Comparison of ENCODE assay signal across 8 cellular contexts in genomic region chr1:32291708-32292508, GRCh38. TPM values are rescaled to one million over a fixed set of nuclear protein-coding genes. Genes with fewer than 3 reads are reported as not detected.
DNase-seq lines count a peak whose midpoint lies in the region; ATAC-seq, FAIRE-seq and TF ChIP-seq lines count a peak whose summit lies in the region.

Gene HDAC1 (plus strand): TSS chr1:32292083. CDS start chr1:32292170, 87 bp downstream.

- H3K27ac ChIP-seq in astrocyte (ENCODE audit: low read depth, low read length), result peak within 1 kb of the TSS; percentile 70
- peak within 1 kb of the TSS; percentile 78 for H3K27ac ChIP-seq in rectal smooth muscle tissue (ENCODE audit: low read depth, low read length)
- H3K27ac ChIP-seq in vagina, result peak within 1 kb of the TSS; percentile 91

- H3K27me3 Mint-ChIP-seq in astrocyte (ENCODE audit: low read depth, unreplicated experiment), result no peaks in the 10 kb centered on the region

- H3K27me3 ChIP-seq in astrocyte (ENCODE audit: insufficient read depth, low read length) (no peaks in the 10 kb centered on the region), rectal smooth muscle tissue (ENCODE audit: control insufficient read depth, insufficient read depth, low read length) (no peaks in the 10 kb centered on the region), vagina (no peaks in the 10 kb centered on the region)

- no peaks in the 10 kb centered on the region for H3K36me3 ChIP-seq in astrocyte (ENCODE audit: insufficient read depth, low read length)
- H3K36me3 ChIP-seq in rectal smooth muscle tissue (ENCODE audit: control insufficient read depth, insufficient read depth, low read length), result no peaks in the 10 kb centered on the region
- H3K36me3 ChIP-seq in vagina, result no peaks in the 10 kb centered on the region

- no peaks in the 10 kb centered on the region for H3K9me3 Mint-ChIP-seq in astrocyte (ENCODE audit: unreplicated experiment)

- peak within 1 kb of the TSS; percentile 86 for H3K4me2 ChIP-seq in astrocyte (ENCODE audit: low read length)

- FAIRE-seq in astrocyte (lab: Jason Lieb, UNC), result no peak

- peak in 1 of 2 donors; percentile 46 for TF ChIP-seq POLR2A in vagina (IDR thresholded peaks at IDR 0.05)

- peaks cover 7% of the 10 kb centered on the region for H3K4me1 Mint-ChIP-seq in astrocyte (ENCODE audit: low read depth, unreplicated experiment)

- peaks cover 47% of the 10 kb centered on the region for H3K79me2 ChIP-seq in astrocyte (ENCODE audit: insufficient read depth, low read length)

- no peaks in the 10 kb centered on the region for H3K9me3 ChIP-seq in astrocyte (ENCODE audit: insufficient read depth, low read depth, low read length)
- no peaks in the 10 kb centered on the region for H3K9me3 ChIP-seq in vagina

- peak within 1 kb of the TSS; percentile 97 for H3K4me3 Mint-ChIP-seq in astrocyte (ENCODE audit: unreplicated experiment)

- H3K4me1 ChIP-seq in astrocyte (ENCODE audit: insufficient read depth, low read length) (peaks cover 6% of the 10 kb centered on the region), rectal smooth muscle tissue (ENCODE audit: control insufficient read depth, insufficient read depth, low read length) (no peaks in the 10 kb centered on the region), vagina (peaks cover 37% of the 10 kb centered on the region)

- intact Hi-C loops in vagina (cut with DNase I), result no loop called here

- no peak for TF ChIP-seq CTCF in astrocyte (IDR thresholded peaks at IDR 0.05; ENCODE audit: insufficient read depth, low read depth, low read length)
- no peak for TF ChIP-seq CTCF in vagina (IDR thresholded peaks at IDR 0.05)

- H3K36me3 Mint-ChIP-seq in astrocyte (ENCODE audit: low read depth, unreplicated experiment), result peaks cover 2% of the 10 kb centered on the region

- H3K9ac ChIP-seq in astrocyte (ENCODE audit: low read length) (peak within 1 kb of the TSS; percentile 90), rectal smooth muscle tissue (ENCODE audit: low read length) (peak within 1 kb of the TSS; percentile 94)

- H3K27ac Mint-ChIP-seq in astrocyte (ENCODE audit: unreplicated experiment), result peak within 1 kb of the TSS; percentile 88

- H2AFZ ChIP-seq in astrocyte (ENCODE audit: low read depth, low read length), result peak within 1 kb of the TSS; percentile 89

- DNase-seq in NCI-H2029 treated with DMSO at 0.1 percent for 48 hours (lab: John Stamatoyannopoulos, UW), result peak; percentile 64
- peak; percentile 96 for DNase-seq in T-helper 22 cell (ENCODE audit: low read depth)
- peak; percentile 77 for DNase-seq in astrocyte (ENCODE audit: low read depth)
- DNase-seq in hepatic stellate cell (ENCODE audit: low spot score), result peak; percentile 98
- no peak for DNase-seq in vagina (ENCODE audit: extremely low spot score in 2 of 2)

- H3K4me3 ChIP-seq in astrocyte (ENCODE audit: insufficient read depth, low read depth, low read length) (peak within 1 kb of the TSS; percentile 91), rectal smooth muscle tissue (ENCODE audit: low read length) (peak within 1 kb of the TSS; percentile 99), vagina (peak within 1 kb of the TSS; percentile 82 to 95)

- peaks cover 25% of the 10 kb centered on the region for H4K20me1 ChIP-seq in astrocyte (ENCODE audit: insufficient read depth, low read length)

- ATAC-seq in GM18508 (IDR thresholded peaks at IDR 0.05; ENCODE audit: insufficient read depth, unreplicated experiment), result peak; percentile 68
- peak; percentile 95 for ATAC-seq in HG02981 (IDR thresholded peaks at IDR 0.05; ENCODE audit: unreplicated experiment)

RNA-seq across cellular contexts. Expression of gene HDAC1, which starts in this region (rescaled TPM):
- total RNA-seq in astrocyte, result 94.1 and 99.6 TPM in 2 replicates
- 65.6 TPM for total RNA-seq in vagina

Comparison
In these comparisons a context has a peak if more than half of its experiments do, and no peak if none do; other contexts are left out.
1. DNase-seq: peak in NCI-H2029 treated with DMSO at 0.1 percent for 48 hours (single experiment), T-helper 22 cell (single experiment), astrocyte (single experiment) and hepatic stellate cell (single experiment); none in vagina (0 of 2).
2. Peak in every context shown above with its lines, with median percentiles within 50 percentile points of each other: H3K27ac ChIP-seq and H3K4me3 ChIP-seq.